In the genomic region with DNA sequence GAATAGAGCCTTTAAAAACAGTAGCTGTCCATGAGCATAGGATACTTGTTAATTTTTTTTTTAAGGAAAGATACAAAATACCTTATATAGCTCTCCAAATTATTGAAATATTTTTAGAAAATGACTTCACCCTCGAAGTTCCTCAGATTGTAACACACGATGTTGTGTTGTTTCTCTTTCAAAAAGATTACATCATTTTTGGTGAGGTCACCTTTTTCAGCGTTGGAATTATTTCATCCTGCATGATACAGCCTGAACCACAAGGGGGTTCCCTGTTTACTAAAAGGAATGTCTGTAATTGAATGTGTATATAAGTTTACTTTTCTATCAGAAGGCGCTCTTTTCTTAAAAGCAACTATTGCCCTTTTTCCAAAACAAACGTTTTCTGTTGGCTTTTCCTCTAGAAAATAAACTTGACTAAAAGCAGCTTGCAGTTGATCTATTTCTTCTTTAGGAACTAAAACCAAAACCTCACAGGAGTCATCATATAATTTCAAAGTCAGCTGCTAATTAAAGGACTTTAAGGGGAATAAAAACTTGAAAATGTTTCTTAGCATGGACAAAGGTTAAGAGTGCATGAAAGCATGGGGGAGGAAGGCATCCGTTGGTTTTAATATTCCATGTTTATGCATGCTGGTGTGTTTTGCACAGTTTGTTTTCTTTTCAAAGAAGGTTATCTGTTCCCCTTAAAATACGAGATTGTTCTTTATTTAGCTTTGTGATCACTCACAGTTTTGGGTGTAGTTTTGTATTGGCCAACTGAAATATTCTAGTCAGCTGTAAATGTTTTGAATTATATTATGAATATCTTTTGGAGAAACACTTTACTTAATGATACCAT, we compare ENCODE assay signal across 8 cellular contexts. TPM values are rescaled to one million over a fixed set of nuclear protein-coding genes. Genes with fewer than 3 reads are reported as not detected.
A peak's percentile ranks its signal among the peaks of the same experiment; 100 is the strongest.
DNase-seq lines count a peak whose midpoint lies in the region; ATAC-seq, FAIRE-seq and TF ChIP-seq lines count a peak whose summit lies in the region.

No MANE protein-coding gene starts in this region.

- H3K27me3 ChIP-seq in KMS-11 (ENCODE audit: insufficient read depth, low read depth): no peaks in the 10 kb centered on the region
- H3K27me3 ChIP-seq in MG63: no peaks in the 10 kb centered on the region

- peak overlapping the region; percentile 35; the same call in 1 of the 2 replicates for H3K9ac ChIP-seq in KMS-11

- ATAC-seq in GM21717 (IDR thresholded peaks at IDR 0.05; ENCODE audit: unreplicated experiment): peak; percentile 61

- H3K4me2 ChIP-seq in KMS-11: peak overlapping the region; percentile 50

- H3K4me1 ChIP-seq in KMS-11 (ENCODE audit: low read depth, poor library complexity, severe bottlenecking): peaks cover 27% of the 10 kb centered on the region

- H3K27ac Mint-ChIP-seq in progenitor cell of endocrine pancreas: peak overlapping the region; percentile 74

- peaks cover 3% of the 10 kb centered on the region for H3K36me3 Mint-ChIP-seq in progenitor cell of endocrine pancreas (ENCODE audit: insufficient read depth)

- no peaks in the 10 kb centered on the region for H3K27me3 Mint-ChIP-seq in progenitor cell of endocrine pancreas

- no peaks in the 10 kb centered on the region for H3K9me3 ChIP-seq in MG63

- no peaks in the 10 kb centered on the region for H3K79me2 ChIP-seq in KMS-11 (ENCODE audit: insufficient read depth, low read depth)

- H4K20me1 ChIP-seq in KMS-11 (ENCODE audit: insufficient read depth): no peaks in the 10 kb centered on the region

- peak overlapping the region; percentile 49 for H3K27ac ChIP-seq in KMS-11

- peak; percentile 74 for FAIRE-seq in frontal cortex (lab: Jason Lieb, UNC)

- no peak overlapping the region for H3K4me3 Mint-ChIP-seq in progenitor cell of endocrine pancreas (ENCODE audit: low read depth)

- H2AFZ ChIP-seq in KMS-11 (ENCODE audit: low read depth): no peak overlapping the region

- no peaks in the 10 kb centered on the region for H3K36me3 ChIP-seq in KMS-11 (ENCODE audit: insufficient read depth)
- peaks cover 31% of the 10 kb centered on the region for H3K36me3 ChIP-seq in MG63

- H3K4me1 Mint-ChIP-seq in progenitor cell of endocrine pancreas (ENCODE audit: low read depth): peaks cover 15% of the 10 kb centered on the region

- TF ChIP-seq CTCF in KMS-11 (conservative IDR thresholded peaks at IDR 0.05; ENCODE audit: low read depth, low read length): no peak; the same call in 1 of the 2 replicates
- TF ChIP-seq CTCF in WI38 (IDR thresholded peaks at IDR 0.05; ENCODE audit: low read depth, low read length): peak; percentile 36; the same call in 1 of the 2 replicates
- TF ChIP-seq CTCF in progenitor cell of endocrine pancreas (IDR thresholded peaks at IDR 0.05; ENCODE audit: unreplicated experiment): peak; percentile 60

- H3K4me3 ChIP-seq in KMS-11 (IDR thresholded peaks at IDR 0.05; ENCODE audit: insufficient read depth, low read depth, low read length) (no peak overlapping the region), WI38 (ENCODE audit: low read depth, low read length) (0 out of 2 replicates have a peak overlapping the region, but pooled peaks have one; percentile 15), MG63 (no peak overlapping the region)

- H3K9me3 Mint-ChIP-seq in progenitor cell of endocrine pancreas (ENCODE audit: low read depth): no peaks in the 10 kb centered on the region

- DNase-seq in NOMO-1 (lab: John Stamatoyannopoulos, UW; ENCODE audit: unreplicated experiment in 2 of 2) (peak; percentile 14 to 72), NOMO-1 treated with dmso at 0.1 percent for 144 hours (lab: John Stamatoyannopoulos, UW; ENCODE audit: unreplicated experiment) (no peak), frontal cortex (ENCODE audit: low spot score in 2 of 2) (no peak), progenitor cell of endocrine pancreas (ENCODE audit: low spot score, unreplicated experiment) (no peak), MG63 (no peak)

RNA-seq across cellular contexts. Expression of gene LYSMD4, which starts 29.4 kb away (rescaled TPM):
- total RNA-seq in frontal cortex (15.5 TPM), progenitor cell of endocrine pancreas (17.9 and 18.8 TPM in 2 replicates)
- total RNA-seq in MG63 (2014; rRNA removed; shearing (Covaris generic); ENCODE audit: low replicate concordance): 7.0 and 7.6 TPM in 2 replicates

Comparison
In these comparisons a context has a peak if more than half of its experiments do, and no peak if none do; other contexts are left out.
1. DNase-seq: peak in NOMO-1 (2 of 2); none in NOMO-1 treated with dmso at 0.1 percent for 144 hours (single experiment), frontal cortex (0 of 2), progenitor cell of endocrine pancreas (single experiment) and MG63 (single experiment).